ENCODE assay signal across 19 cellular contexts in the genomic region with DNA sequence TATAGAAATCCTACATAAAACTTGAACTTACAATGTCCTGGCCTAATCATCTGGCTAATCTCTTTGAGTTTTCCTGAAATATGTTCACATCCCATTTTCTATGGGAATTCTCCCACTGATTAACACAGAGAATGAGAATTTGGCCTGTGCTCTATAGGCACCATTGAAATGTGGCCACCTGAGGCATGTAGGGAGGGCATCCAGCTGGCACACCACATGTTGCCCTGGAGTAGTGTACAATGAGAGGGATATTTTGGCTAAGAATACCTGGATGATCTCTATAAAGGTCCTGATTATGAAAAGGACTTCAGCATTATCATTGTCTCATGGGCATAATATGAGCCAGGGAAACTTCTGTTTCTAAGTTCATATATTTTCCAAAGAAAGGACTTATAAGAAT.
"Had no signal": no experiment of that assay in that cellular context is flagged by ENCODE, and none has a peak within 500 bp of the region (broad histone marks: within the 10 kb centered on the region; RNA-seq: fewer than 3 reads in every experiment).

No MANE protein-coding gene starts in this region.

- H3K4me1 ChIP-seq: SJSA1 had no signal

- H3K27me3 ChIP-seq: SJSA1 had no signal

- ATAC-seq: HepG2, K562 had no signal

- H3K9me3 ChIP-seq: SJSA1 had no signal

- H3K27ac ChIP-seq: KMS-11, SJSA1, SK-N-MC had no signal

- H3K4me3 ChIP-seq: K562, SJSA1, SK-N-MC had no signal

- DNase-seq: Kasumi-1, MM.1S, NCI-H1092 treated with DMSO at 0.1 percent for 48 hours, NCI-H1436, NCI-H1694, NCI-H187 treated with DMSO at 0.1 percent for 48 hours, NCI-H2029 treated with DMSO at 0.1 percent for 48 hours, NCI-H345, NCI-H526 treated with DMSO at 0.1 percent for 48 hours, NCI-H774, Right ventricle myocardium superior, RPMI8226, SIG-M5, T-helper 2 cell had no signal

- H3K36me3 ChIP-seq: SJSA1 had no signal
